ENCODE assay signal across 8 cellular contexts in the genomic region with DNA sequence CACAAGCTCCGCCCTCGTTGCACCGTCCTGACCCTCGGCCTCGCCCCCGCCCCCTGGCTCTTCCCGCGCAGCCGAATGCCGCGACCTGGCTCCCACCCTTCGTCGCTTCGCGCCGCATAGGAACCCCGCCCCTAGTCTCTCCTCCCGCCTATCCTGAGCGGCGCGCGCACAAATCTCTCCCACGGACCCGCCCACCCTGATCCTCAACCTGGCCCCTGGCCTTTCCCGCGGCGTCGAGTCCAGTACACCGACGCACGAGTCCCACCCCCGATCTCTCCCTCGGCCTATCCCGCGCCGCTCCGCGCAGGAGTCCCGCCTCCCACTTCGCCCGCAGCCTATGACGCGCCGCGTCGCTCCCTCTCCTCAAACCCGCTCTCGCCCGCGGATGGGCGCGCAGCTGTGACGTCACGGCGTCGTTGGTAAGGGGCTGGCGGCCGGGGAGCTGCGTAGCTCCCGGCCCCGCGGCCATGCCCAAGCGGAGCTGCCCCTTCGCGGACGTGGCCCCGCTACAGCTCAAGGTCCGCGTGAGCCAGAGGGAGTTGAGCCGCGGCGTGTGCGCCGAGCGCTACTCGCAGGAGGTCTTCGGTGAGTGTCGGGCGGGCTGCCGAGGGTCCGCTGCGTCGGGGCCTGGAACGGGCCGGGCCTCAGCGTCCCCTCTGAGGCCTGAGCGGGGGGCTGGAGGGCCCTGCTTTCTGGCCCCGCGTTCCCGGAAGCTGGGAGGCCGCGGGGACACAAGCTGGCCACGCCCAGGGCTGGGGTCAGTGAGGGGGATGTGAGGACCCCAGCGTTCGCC. TPM values are rescaled to one million over a fixed set of nuclear protein-coding genes. Genes with fewer than 3 reads are reported as not detected.
DNase-seq lines count a peak whose midpoint lies in the region; ATAC-seq and TF ChIP-seq lines count a peak whose summit lies in the region.

A gene with protein sequence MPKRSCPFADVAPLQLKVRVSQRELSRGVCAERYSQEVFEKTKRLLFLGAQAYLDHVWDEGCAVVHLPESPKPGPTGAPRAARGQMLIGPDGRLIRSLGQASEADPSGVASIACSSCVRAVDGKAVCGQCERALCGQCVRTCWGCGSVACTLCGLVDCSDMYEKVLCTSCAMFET (plus strand): TSS at position 413 of the 793 bp plus-strand sequence. CDS start 55 bp downstream, at position 468.

- H3K27ac ChIP-seq in upper lobe of right lung, result peak within 1 kb of the TSS; percentile 97

- peaks cover 25% of the 10 kb centered on the region for H3K36me3 ChIP-seq in upper lobe of right lung

- H3K27ac Mint-ChIP-seq in T-helper 17 cell, result peak within 1 kb of the TSS; percentile 88

- no peaks in the 10 kb centered on the region for H3K27me3 Mint-ChIP-seq in T-helper 17 cell

- ATAC-seq in HG02885 (IDR thresholded peaks at IDR 0.05; ENCODE audit: poor library complexity, unreplicated experiment) (peak; percentile 89), T-helper 17 cell (peak; percentile 91), left cardiac atrium (peak; percentile 95 to 97), upper lobe of right lung (peak; percentile 96)

- H3K4me3 Mint-ChIP-seq in T-helper 17 cell, result peak within 1 kb of the TSS; percentile 96

- TF ChIP-seq CTCF in upper lobe of right lung (IDR thresholded peaks at IDR 0.05), result no peak

- peak; percentile 100 for DNase-seq in NCI-H1694 treated with DMSO at 0.1 percent for 48 hours (lab: John Stamatoyannopoulos, UW)
- peak; percentile 99 for DNase-seq in T-helper 17 cell
- peak; percentile 89 to 100 (median 99) for DNase-seq in amygdala (lab: John Stamatoyannopoulos, UW)
- peak; percentile 100 for DNase-seq in left cardiac atrium
- peak; percentile 100 for DNase-seq in posterior vena cava (ENCODE audit: low spot score)
- DNase-seq in upper lobe of right lung, result peak; percentile 100

- peaks cover 3% of the 10 kb centered on the region for H3K36me3 Mint-ChIP-seq in T-helper 17 cell (ENCODE audit: low read depth)

- peak; percentile 80 for TF ChIP-seq POLR2A in GM15510 (IDR thresholded peaks at IDR 0.05; ENCODE audit: borderline replicate concordance, extremely low read depth, insufficient read length)

- peaks cover 21% of the 10 kb centered on the region for H3K4me1 ChIP-seq in upper lobe of right lung

- H3K27me3 ChIP-seq in upper lobe of right lung, result no peaks in the 10 kb centered on the region

- peaks cover 26% of the 10 kb centered on the region for H3K4me1 Mint-ChIP-seq in T-helper 17 cell

- peak within 1 kb of the TSS; percentile 72 for H3K4me3 ChIP-seq in upper lobe of right lung

- no peaks in the 10 kb centered on the region for H3K9me3 ChIP-seq in T-helper 17 cell (ENCODE audit: control insufficient read depth, low read length, poor library complexity, severe bottlenecking)
- H3K9me3 ChIP-seq in upper lobe of right lung, result no peaks in the 10 kb centered on the region

- intact Hi-C loops in left cardiac atrium (cut with DNase I), result no loop called here
- intact Hi-C loops in posterior vena cava (cut with DNase I), result no loop called here
- intact Hi-C loops in upper lobe of right lung (cut with DNase I), result no loop called here

RNA-seq across cellular contexts. Expression of the gene that starts here (rescaled TPM):
- total RNA-seq in T-helper 17 cell (10 to 100 TPM; 76.2 to 85.7 TPM), left cardiac atrium (10 to 100 TPM; 67.6 to 68.7 TPM), posterior vena cava (10 to 100 TPM; 58.3 to 66.1 TPM), upper lobe of right lung (66.1 TPM)

Comparison
In these comparisons a context has a peak if more than half of its experiments do, and no peak if none do; other contexts are left out.
1. Peak in every context shown above with its lines: DNase-seq, ATAC-seq, H3K4me3 ChIP-seq and H3K27ac ChIP-seq.